In genomic region chr7:73987298-73987697, GRCh38 we compare ENCODE assay signal across 15 cellular contexts. TPM values are rescaled to one million over a fixed set of nuclear protein-coding genes. Genes with fewer than 3 reads are reported as not detected.
"Had no signal": no experiment of that assay in that cellular context is flagged by ENCODE, and none has a peak within 500 bp of the region (broad histone marks: within the 10 kb centered on the region; RNA-seq: fewer than 3 reads in every experiment).

No MANE protein-coding gene starts in this region.

- H3K27ac ChIP-seq: suprapubic skin had no signal

- DNase-seq: effector CD4-positive, alpha-beta T cell; endodermal cell; erythroblast; foreskin melanocyte; hippocampal formation; kidney glomerular epithelial cell; mesendoderm; naive B cell; stimulated activated CD4-positive, alpha-beta T cell treated with anti-CD3 and anti-CD28 coated beads, Interleukin-2, amount 100 ng/mL, for 48 hours; stimulated activated naive CD8-positive, alpha-beta T cell treated with anti-CD3 and anti-CD28 coated beads, Interleukin-15, Interleukin-2, amounts not matched to agents 100 U/mL and 50 U/mL, for 24 hours had no signal

- H3K27ac Mint-ChIP-seq: endodermal cell, naive B cell, nephron had no signal

- H3K4me3 Mint-ChIP-seq: endodermal cell, naive B cell, nephron had no signal

- H3K4me3 ChIP-seq: heart left ventricle, smooth muscle cell, suprapubic skin, tibial nerve had no signal

- H3K27me3 ChIP-seq: heart left ventricle, suprapubic skin, tibial nerve had no signal

- ATAC-seq: stimulated activated naive CD8-positive, alpha-beta T cell treated with anti-CD3 and anti-CD28 coated beads, Interleukin-15, Interleukin-2, amounts not matched to agents 100 U/mL and 50 U/mL, for 24 hours had no signal

- H3K36me3 ChIP-seq: heart left ventricle, suprapubic skin, tibial nerve had no signal

- H3K36me3 Mint-ChIP-seq: naive B cell had no signal

- H3K4me2 ChIP-seq: smooth muscle cell had no signal

- H3K9me3 ChIP-seq: heart left ventricle, suprapubic skin, tibial nerve had no signal

- H3K9me3 Mint-ChIP-seq: endodermal cell, nephron had no signal

RNA-seq across cellular contexts. Expression of gene ELN, which starts 40.7 kb away (rescaled TPM):
- polyA plus RNA-seq: smooth muscle cell had no signal
